ENCODE assay signal across 35 cellular contexts in the genomic region with DNA sequence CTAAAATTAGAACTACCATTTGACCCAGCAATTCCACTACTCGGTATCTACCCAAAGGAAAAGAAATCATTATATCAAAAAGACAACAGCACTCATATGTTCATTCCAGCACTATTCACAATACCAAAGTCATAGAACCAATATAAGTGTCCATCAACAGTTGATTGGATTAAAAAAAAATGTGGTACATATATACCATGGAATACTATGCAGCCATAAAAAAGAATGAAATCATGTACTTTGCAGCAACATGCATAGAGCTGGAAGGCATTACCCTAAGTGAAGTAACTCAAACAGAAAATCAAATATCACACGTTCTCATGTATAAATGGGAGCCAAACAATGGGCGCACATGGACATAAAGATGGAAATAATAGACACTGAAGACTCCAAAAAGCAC.
"Had no signal": no experiment of that assay in that cellular context is flagged by ENCODE, and none has a peak within 500 bp of the region (broad histone marks: within the 10 kb centered on the region; RNA-seq: fewer than 3 reads in every experiment).

No MANE protein-coding gene starts in this region.

- H3K27ac ChIP-seq: body of pancreas, brain microvascular endothelial cell, breast epithelium, VCaP had no signal

- ATAC-seq: activated CD8-positive, alpha-beta T cell treated with anti-CD3 and anti-CD28 coated beads for 36 hours; activated naive CD4-positive, alpha-beta T cell treated with anti-CD3 and anti-CD28 coated beads, Interleukin-2, amount 50 U/mL, for 72 hours; activated T-cell treated with anti-CD3 and anti-CD28 coated beads, Interleukin-2, amount 50 U/mL, for 4 hours; activated T-cell treated with anti-CD3 and anti-CD28 coated beads, Interleukin-2, amount 50 U/mL, for 72 hours; activated T-helper 17 cell treated with anti-CD3 and anti-CD28 coated beads, Interleukin-2, amount 50 U/mL, for 72 hours; body of pancreas had no signal

- H3K4me3 Mint-ChIP-seq: activated B cell treated with CpG ODN at 0.5 μM for 24 hours; activated CD4-positive, alpha-beta memory T cell treated with anti-CD3 and anti-CD28 coated beads for 36 hours; activated CD4-positive, alpha-beta T cell treated with anti-CD3 and anti-CD28 coated beads, Interleukin-2, amount 10 ng/mL, durations not matched to agents 24 days and 14 days; activated CD8-positive, alpha-beta T cell treated with anti-CD3 and anti-CD28 coated beads for 36 hours; activated naive CD4-positive, alpha-beta T cell treated with anti-CD3 and anti-CD28 coated beads for 36 hours; activated naive CD8-positive, alpha-beta T cell treated with anti-CD3 and anti-CD28 coated beads for 36 hours; activated T-cell treated with anti-CD3 and anti-CD28 coated beads, Interleukin-2, amount 50 U/mL, for 4 hours; activated T-cell treated with anti-CD3 and anti-CD28 coated beads, Interleukin-2, amount 50 U/mL, for 72 hours; activated T-helper 1 cell treated with anti-CD3 and anti-CD28 coated beads, Interleukin-12 subunit alpha, Interleukin-12 subunit beta, Interleukin-2, Interleukin-4 antibody, amounts not matched to agents 30 ng/mL and 10 ng/mL and 1 ng/mL, durations not matched to agents 14 hours and 24 hours and 36 hours; activated T-helper 17 cell treated with anti-CD3 and anti-CD28 coated beads, Interleukin-2, amount 50 U/mL, for 72 hours; T-helper 2 cell treated with Interferon-gamma antibody and Interleukin-4, amounts not matched to agents 5 μg/mL and 100 μg/mL, for 36 hours had no signal

- H3K9me3 Mint-ChIP-seq: activated CD4-positive, alpha-beta T cell treated with anti-CD3 and anti-CD28 coated beads, Interleukin-2, amount 10 ng/mL, durations not matched to agents 24 days and 14 days; activated naive CD4-positive, alpha-beta T cell treated with anti-CD3 and anti-CD28 coated beads for 36 hours had no signal

- H3K27me3 Mint-ChIP-seq: activated B cell treated with CpG ODN at 0.5 μM for 24 hours; activated CD4-positive, alpha-beta memory T cell treated with anti-CD3 and anti-CD28 coated beads for 36 hours; activated CD4-positive, alpha-beta T cell treated with anti-CD3 and anti-CD28 coated beads, Interleukin-2, amount 10 ng/mL, durations not matched to agents 24 days and 14 days; activated CD8-positive, alpha-beta T cell treated with anti-CD3 and anti-CD28 coated beads for 36 hours; activated naive CD8-positive, alpha-beta T cell treated with anti-CD3 and anti-CD28 coated beads for 36 hours; activated T-helper 17 cell treated with anti-CD3 and anti-CD28 coated beads, Interleukin-2, amount 50 U/mL, for 72 hours had no signal

- H3K4me3 ChIP-seq: adrenal gland, body of pancreas, breast epithelium had no signal

- H3K9me3 ChIP-seq: adrenal gland, body of pancreas, breast epithelium had no signal

- H3K36me3 Mint-ChIP-seq: activated naive CD8-positive, alpha-beta T cell treated with anti-CD3 and anti-CD28 coated beads for 36 hours had no signal

- H3K27ac Mint-ChIP-seq: activated B cell treated with CpG ODN at 0.5 μM for 24 hours; activated CD4-positive, alpha-beta memory T cell treated with anti-CD3 and anti-CD28 coated beads for 36 hours; activated CD4-positive, alpha-beta T cell treated with anti-CD3 and anti-CD28 coated beads, Interleukin-2, amount 10 ng/mL, durations not matched to agents 24 days and 14 days; activated CD8-positive, alpha-beta T cell treated with anti-CD3 and anti-CD28 coated beads for 36 hours; activated naive CD4-positive, alpha-beta T cell treated with anti-CD3 and anti-CD28 coated beads for 36 hours; activated naive CD4-positive, alpha-beta T cell treated with anti-CD3 and anti-CD28 coated beads, Interleukin-2, amount 50 U/mL, for 72 hours; activated naive CD8-positive, alpha-beta T cell treated with anti-CD3 and anti-CD28 coated beads for 36 hours; activated T-cell treated with anti-CD3 and anti-CD28 coated beads, Interleukin-2, amount 50 U/mL, for 72 hours; activated T-helper 1 cell treated with anti-CD3 and anti-CD28 coated beads, Interleukin-12 subunit alpha, Interleukin-12 subunit beta, Interleukin-2, Interleukin-4 antibody, amounts not matched to agents 30 ng/mL and 10 ng/mL and 1 ng/mL, durations not matched to agents 14 hours and 24 hours and 36 hours; activated T-helper 17 cell treated with anti-CD3 and anti-CD28 coated beads, Interleukin-2, amount 50 U/mL, for 72 hours; T-helper 2 cell treated with Interferon-gamma antibody and Interleukin-4, amounts not matched to agents 5 μg/mL and 100 μg/mL, for 36 hours had no signal

- H3K4me1 ChIP-seq: breast epithelium had no signal

- FAIRE-seq: astrocyte, TTC549 had no signal

- H3K27me3 ChIP-seq: adrenal gland, body of pancreas, brain microvascular endothelial cell, breast epithelium had no signal

- H3K4me1 Mint-ChIP-seq: activated B cell treated with CpG ODN at 0.5 μM for 24 hours; activated CD4-positive, alpha-beta T cell treated with anti-CD3 and anti-CD28 coated beads, Interleukin-2, amount 10 ng/mL, durations not matched to agents 24 days and 14 days; activated naive CD8-positive, alpha-beta T cell treated with anti-CD3 and anti-CD28 coated beads for 36 hours; activated T-helper 17 cell treated with anti-CD3 and anti-CD28 coated beads, Interleukin-2, amount 50 U/mL, for 72 hours had no signal

- DNase-seq: activated B cell treated with CpG ODN at 0.5 μM for 24 hours; activated CD4-positive, alpha-beta memory T cell treated with anti-CD3 and anti-CD28 coated beads for 36 hours; activated CD4-positive, alpha-beta T cell treated with anti-CD3 and anti-CD28 coated beads for 4 hours; activated CD4-positive, alpha-beta T cell treated with anti-CD3 and anti-CD28 coated beads, Interleukin-2, amount 10 ng/mL, durations not matched to agents 24 days and 14 days; activated CD4-positive, alpha-beta T cell treated with anti-CD3 and anti-CD28 coated beads, Interleukin-2, amount 50 U/mL, for 1 hour; activated CD4-positive, alpha-beta T cell treated with anti-CD3 and anti-CD28 coated beads, Interleukin-2, amount 50 U/mL, for 4 hours; activated CD4-positive, CD25-positive, alpha-beta regulatory T cell treated with anti-CD3 and anti-CD28 coated beads, Interleukin-2, amount 50 U/mL, for 72 hours; activated CD8-positive, alpha-beta memory T cell treated with anti-CD3 and anti-CD28 coated beads, Interleukin-2, amount 50 U/mL, for 4 hours; activated CD8-positive, alpha-beta T cell treated with anti-CD3 and anti-CD28 coated beads for 36 hours; activated effector memory CD4-positive, alpha-beta T cell treated with anti-CD3 and anti-CD28 coated beads, Interleukin-2, amount 50 U/mL, for 16 hours; activated gamma-delta T cell treated with Interleukin-2 at 50 U/mL for 16 hours; activated naive CD4-positive, alpha-beta T cell; activated naive CD4-positive, alpha-beta T cell treated with anti-CD3 and anti-CD28 coated beads for 36 hours; activated naive CD4-positive, alpha-beta T cell treated with anti-CD3 and anti-CD28 coated beads, Interleukin-2, amount 50 U/mL, for 16 hours; activated naive CD8-positive, alpha-beta T cell treated with anti-CD3 and anti-CD28 coated beads for 36 hours; activated T-cell treated with anti-CD3 and anti-CD28 coated beads for 4 hours; activated T-cell treated with anti-CD3 and anti-CD28 coated beads, Interleukin-2, amount 50 U/mL, for 1 hour; activated T-cell treated with anti-CD3 and anti-CD28 coated beads, Interleukin-2, amount 50 U/mL, for 4 hours; activated T-cell treated with anti-CD3 and anti-CD28 coated beads, Interleukin-2, amount 50 U/mL, for 72 hours; adrenal gland; amniotic stem cell; aorta; body of pancreas; brain microvascular endothelial cell; central memory CD4-positive, alpha-beta T cell; T-helper 2 cell; T-helper 9 cell had no signal
